Comparison of ENCODE assay signal across 11 cellular contexts in the genomic region with DNA sequence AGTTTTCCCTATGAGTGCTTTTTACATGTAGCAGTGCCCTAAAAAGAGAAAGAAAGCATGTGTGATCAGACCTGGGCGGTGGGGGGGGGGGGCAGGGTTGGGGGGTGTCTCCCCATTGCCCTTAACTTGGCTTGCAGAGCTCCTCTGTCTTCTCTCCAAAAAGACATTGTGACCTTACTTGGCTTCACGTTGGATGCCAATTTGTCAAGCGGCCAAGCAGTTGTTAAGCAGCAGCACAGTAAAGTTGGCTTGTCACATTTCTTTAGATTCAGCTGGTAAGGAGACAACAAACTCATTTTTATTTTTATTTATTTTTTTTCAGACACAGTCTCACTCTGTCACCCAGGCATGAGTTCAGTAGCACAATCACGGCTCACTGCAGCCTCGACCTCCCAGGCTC. TPM values are rescaled to one million over a fixed set of nuclear protein-coding genes. Genes with fewer than 3 reads are reported as not detected.
"Had no signal": no experiment of that assay in that cellular context is flagged by ENCODE, and none has a peak within 500 bp of the region (broad histone marks: within the 10 kb centered on the region; RNA-seq: fewer than 3 reads in every experiment).

No MANE protein-coding gene starts in this region.

- H3K4me3 ChIP-seq: ascending aorta, K562 had no signal

- H3K4me1 ChIP-seq: ascending aorta had no signal

- H3K27me3 ChIP-seq: ascending aorta had no signal

- H3K27ac ChIP-seq: ascending aorta had no signal

- H3K36me3 ChIP-seq: ascending aorta had no signal

- DNase-seq: activated B cell treated with CpG ODN at 0.5 μM for 24 hours, amniotic stem cell, NCI-H1105 treated with DMSO at 0.1 percent for 48 hours, NCI-H1436 treated with DMSO at 0.1 percent for 48 hours, NCI-H187 treated with DMSO at 0.1 percent for 48 hours, NCI-H2081 treated with DMSO at 0.1 percent for 48 hours, NCI-H524 treated with DMSO at 0.1 percent for 48 hours, NCI-H774, SIG-M5 had no signal

- H3K9me3 ChIP-seq: ascending aorta had no signal

RNA-seq across cellular contexts. Expression of a gene that starts 57.3 kb away (rescaled TPM):
- total RNA-seq: ascending aorta, K562 had no signal
